8 cellular contexts compared by ENCODE assay signal in the genomic region with DNA sequence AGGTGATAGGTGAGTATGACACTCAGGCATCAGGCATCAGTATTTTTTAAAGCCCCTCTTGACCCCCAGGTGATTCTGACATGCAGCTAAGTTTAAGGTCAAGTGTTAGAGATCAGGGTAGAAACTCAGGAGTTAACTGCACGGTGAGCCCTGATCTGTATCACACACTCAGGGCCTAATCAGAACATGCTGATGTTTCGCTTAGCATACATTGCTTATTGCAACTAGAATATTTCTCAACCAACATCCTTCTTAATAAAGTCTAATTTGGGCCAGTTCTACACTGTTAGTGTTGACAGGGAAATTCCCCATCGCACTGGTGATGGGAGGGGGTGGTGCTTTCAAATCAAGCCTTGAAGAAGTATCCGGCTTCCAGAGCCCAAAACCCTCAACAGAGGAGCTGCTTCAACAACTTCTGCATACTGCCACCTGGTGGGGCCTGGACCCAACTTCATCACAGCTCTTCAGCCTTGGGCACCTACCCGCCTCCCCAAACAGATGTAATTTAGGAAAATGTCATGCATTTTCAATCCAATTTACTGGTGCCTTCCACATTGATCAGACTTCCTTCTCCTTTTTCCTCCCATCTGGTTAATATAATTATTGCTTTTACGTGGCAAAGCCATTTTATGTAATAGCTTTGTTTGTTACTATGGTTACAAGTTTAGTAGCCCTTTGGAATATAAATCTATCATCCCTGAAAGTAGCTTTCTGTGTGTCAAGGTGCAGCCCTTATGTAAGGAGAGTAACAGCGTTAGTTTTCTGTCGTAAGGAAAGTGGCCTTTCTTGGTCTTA.
DNase-seq lines count a peak whose midpoint lies in the region; ATAC-seq and TF ChIP-seq lines count a peak whose summit lies in the region.

No MANE protein-coding gene starts in this region.

- peak overlapping the region; percentile 31 for H3K4me3 Mint-ChIP-seq in T-helper 1 cell treated with Interleukin-12 subunit alpha and Interleukin-12 subunit beta and Interleukin-4 antibody, amounts not matched to agents 30 μg/mL and 1 μg/mL, for 36 hours

- TF ChIP-seq CTCF in GM12864 (IDR thresholded peaks at IDR 0.05; ENCODE audit: low read depth, low read length, missing control alignments) = peak; percentile 86
- peak; percentile 84 for TF ChIP-seq CTCF in HFF-Myc (IDR thresholded peaks at IDR 0.05; ENCODE audit: low read depth, low read length, missing control alignments)
- peak; percentile 81 to 89 for TF ChIP-seq CTCF in right atrium auricular region (IDR thresholded peaks at IDR 0.05)
- TF ChIP-seq CTCF in retinal pigment epithelial cell (conservative IDR thresholded peaks at IDR 0.05; ENCODE audit: low read depth, low read length) = peak; percentile 87

- peaks cover 3% of the 10 kb centered on the region for H3K36me3 Mint-ChIP-seq in T-helper 1 cell treated with Interleukin-12 subunit alpha and Interleukin-12 subunit beta and Interleukin-4 antibody, amounts not matched to agents 30 μg/mL and 1 μg/mL, for 36 hours (ENCODE audit: low read depth)

- H3K4me1 Mint-ChIP-seq in T-helper 1 cell treated with Interleukin-12 subunit alpha and Interleukin-12 subunit beta and Interleukin-4 antibody, amounts not matched to agents 30 μg/mL and 1 μg/mL, for 36 hours (ENCODE audit: low read depth) = peaks cover 31% of the 10 kb centered on the region

- H3K36me3 ChIP-seq in right atrium auricular region = no peaks in the 10 kb centered on the region

- ATAC-seq in HG03095 (IDR thresholded peaks at IDR 0.05; ENCODE audit: unreplicated experiment) = no peak

- peak overlapping the region; percentile 82 for H3K27ac Mint-ChIP-seq in T-helper 1 cell treated with Interleukin-12 subunit alpha and Interleukin-12 subunit beta and Interleukin-4 antibody, amounts not matched to agents 30 μg/mL and 1 μg/mL, for 36 hours

- no peaks in the 10 kb centered on the region for H3K9me3 ChIP-seq in right atrium auricular region

- DNase-seq in GM12864 (ENCODE audit: low read depth) = peak; percentile 85
- peak; percentile 67 for DNase-seq in HFF-Myc (ENCODE audit: extremely low read depth, low read depth)
- peak; percentile 45 for DNase-seq in NCI-H1092 treated with DMSO at 0.1 percent for 48 hours (lab: John Stamatoyannopoulos, UW)
- DNase-seq in amygdala (lab: John Stamatoyannopoulos, UW) = peak in 53 of 56 donors; percentile 2 to 86 (median 51)
- peak; percentile 92 for DNase-seq in right atrium auricular region (ENCODE audit: low spot score)
- no peak for DNase-seq in retinal pigment epithelial cell (ENCODE audit: low read depth)

- peaks cover 0 to 25% of the 10 kb centered on the region in 2 donors for H3K4me1 ChIP-seq in right atrium auricular region

- no peak overlapping the region for H3K4me3 ChIP-seq in GM12864 (ENCODE audit: low read depth, low read length)
- no peak overlapping the region for H3K4me3 ChIP-seq in HFF-Myc (replicated peaks; ENCODE audit: low read depth, low read length)
- peak overlapping the region in 1 of 2 donors; percentile 26 for H3K4me3 ChIP-seq in right atrium auricular region
- no peak overlapping the region for H3K4me3 ChIP-seq in retinal pigment epithelial cell (ENCODE audit: low read length)

- peak overlapping the region; percentile 69 to 75 for H3K27ac ChIP-seq in right atrium auricular region

- no peaks in the 10 kb centered on the region for H3K27me3 ChIP-seq in right atrium auricular region

- H3K27me3 Mint-ChIP-seq in T-helper 1 cell treated with Interleukin-12 subunit alpha and Interleukin-12 subunit beta and Interleukin-4 antibody, amounts not matched to agents 30 μg/mL and 1 μg/mL, for 36 hours (ENCODE audit: low read depth) = no peaks in the 10 kb centered on the region

- no peaks in the 10 kb centered on the region for H3K9me3 Mint-ChIP-seq in T-helper 1 cell treated with Interleukin-12 subunit alpha and Interleukin-12 subunit beta and Interleukin-4 antibody, amounts not matched to agents 30 μg/mL and 1 μg/mL, for 36 hours
